In the genomic region with DNA sequence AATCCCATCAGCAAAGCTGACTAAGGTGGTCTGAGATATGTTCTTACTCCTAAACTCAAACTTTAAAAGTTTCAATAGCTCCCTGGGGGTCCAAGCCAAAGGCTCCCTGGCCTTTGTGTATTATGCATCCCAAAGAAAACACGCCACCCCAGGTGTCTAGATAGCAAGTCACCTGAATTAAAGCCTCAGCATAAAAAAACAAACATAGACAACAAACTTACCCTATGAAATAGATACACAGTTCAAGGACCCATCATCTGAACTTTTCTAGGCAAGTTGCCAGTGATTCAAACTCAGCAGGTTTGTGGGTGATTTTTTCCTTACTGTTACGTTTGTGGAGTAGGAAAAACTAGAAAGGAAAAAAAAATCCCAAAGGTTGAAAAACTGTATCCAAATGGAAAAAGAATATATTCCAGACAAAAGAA, we compare ENCODE assay signal across 1 cellular context.
TF ChIP-seq lines count a peak whose summit lies in the region.

No MANE protein-coding gene starts in this region.

TF ChIP-seq in GM23338, 12 proteins besides CTCF, POLR2A, EP300 and RAD21 (continued from another document):
- TF ChIP-seq, protein P1, sequence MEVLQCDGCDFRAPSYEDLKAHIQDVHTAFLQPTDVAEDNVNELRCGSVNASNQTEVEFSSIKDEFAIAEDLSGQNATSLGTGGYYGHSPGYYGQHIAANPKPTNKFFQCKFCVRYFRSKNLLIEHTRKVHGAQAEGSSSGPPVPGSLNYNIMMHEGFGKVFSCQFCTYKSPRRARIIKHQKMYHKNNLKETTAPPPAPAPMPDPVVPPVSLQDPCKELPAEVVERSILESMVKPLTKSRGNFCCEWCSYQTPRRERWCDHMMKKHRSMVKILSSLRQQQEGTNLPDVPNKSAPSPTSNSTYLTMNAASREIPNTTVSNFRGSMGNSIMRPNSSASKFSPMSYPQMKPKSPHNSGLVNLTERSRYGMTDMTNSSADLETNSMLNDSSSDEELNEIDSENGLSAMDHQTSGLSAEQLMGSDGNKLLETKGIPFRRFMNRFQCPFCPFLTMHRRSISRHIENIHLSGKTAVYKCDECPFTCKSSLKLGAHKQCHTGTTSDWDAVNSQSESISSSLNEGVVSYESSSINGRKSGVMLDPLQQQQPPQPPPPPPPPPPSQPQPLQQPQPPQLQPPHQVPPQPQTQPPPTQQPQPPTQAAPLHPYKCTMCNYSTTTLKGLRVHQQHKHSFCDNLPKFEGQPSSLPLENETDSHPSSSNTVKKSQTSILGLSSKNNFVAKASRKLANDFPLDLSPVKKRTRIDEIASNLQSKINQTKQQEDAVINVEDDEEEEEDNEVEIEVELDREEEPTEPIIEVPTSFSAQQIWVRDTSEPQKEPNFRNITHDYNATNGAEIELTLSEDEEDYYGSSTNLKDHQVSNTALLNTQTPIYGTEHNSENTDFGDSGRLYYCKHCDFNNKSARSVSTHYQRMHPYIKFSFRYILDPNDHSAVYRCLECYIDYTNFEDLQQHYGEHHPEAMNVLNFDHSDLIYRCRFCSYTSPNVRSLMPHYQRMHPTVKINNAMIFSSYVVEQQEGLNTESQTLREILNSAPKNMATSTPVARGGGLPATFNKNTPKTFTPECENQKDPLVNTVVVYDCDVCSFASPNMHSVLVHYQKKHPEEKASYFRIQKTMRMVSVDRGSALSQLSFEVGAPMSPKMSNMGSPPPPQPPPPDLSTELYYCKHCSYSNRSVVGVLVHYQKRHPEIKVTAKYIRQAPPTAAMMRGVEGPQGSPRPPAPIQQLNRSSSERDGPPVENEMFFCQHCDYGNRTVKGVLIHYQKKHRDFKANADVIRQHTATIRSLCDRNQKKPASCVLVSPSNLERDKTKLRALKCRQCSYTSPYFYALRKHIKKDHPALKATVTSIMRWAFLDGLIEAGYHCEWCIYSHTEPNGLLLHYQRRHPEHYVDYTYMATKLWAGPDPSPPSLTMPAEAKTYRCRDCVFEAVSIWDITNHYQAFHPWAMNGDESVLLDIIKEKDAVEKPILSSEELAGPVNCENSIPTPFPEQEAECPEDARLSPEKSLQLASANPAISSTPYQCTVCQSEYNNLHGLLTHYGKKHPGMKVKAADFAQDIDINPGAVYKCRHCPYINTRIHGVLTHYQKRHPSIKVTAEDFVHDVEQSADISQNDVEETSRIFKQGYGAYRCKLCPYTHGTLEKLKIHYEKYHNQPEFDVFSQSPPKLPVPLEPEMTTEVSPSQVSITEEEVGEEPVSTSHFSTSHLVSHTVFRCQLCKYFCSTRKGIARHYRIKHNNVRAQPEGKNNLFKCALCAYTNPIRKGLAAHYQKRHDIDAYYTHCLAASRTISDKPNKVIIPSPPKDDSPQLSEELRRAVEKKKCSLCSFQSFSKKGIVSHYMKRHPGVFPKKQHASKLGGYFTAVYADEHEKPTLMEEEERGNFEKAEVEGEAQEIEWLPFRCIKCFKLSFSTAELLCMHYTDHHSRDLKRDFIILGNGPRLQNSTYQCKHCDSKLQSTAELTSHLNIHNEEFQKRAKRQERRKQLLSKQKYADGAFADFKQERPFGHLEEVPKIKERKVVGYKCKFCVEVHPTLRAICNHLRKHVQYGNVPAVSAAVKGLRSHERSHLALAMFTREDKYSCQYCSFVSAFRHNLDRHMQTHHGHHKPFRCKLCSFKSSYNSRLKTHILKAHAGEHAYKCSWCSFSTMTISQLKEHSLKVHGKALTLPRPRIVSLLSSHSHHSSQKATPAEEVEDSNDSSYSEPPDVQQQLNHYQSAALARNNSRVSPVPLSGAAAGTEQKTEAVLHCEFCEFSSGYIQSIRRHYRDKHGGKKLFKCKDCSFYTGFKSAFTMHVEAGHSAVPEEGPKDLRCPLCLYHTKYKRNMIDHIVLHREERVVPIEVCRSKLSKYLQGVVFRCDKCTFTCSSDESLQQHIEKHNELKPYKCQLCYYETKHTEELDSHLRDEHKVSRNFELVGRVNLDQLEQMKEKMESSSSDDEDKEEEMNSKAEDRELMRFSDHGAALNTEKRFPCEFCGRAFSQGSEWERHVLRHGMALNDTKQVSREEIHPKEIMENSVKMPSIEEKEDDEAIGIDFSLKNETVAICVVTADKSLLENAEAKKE (CRISPR knock-in tag; IDR thresholded peaks at IDR 0.05), result no peak
- no peak for TF ChIP-seq NANOG (IDR thresholded peaks at IDR 0.05; ENCODE audit: borderline replicate concordance)
